Comparison of ENCODE assay signal across 8 cellular contexts in genomic region chr15:101187820-101188516, GRCh38.
DNase-seq lines count a peak whose midpoint lies in the region; ATAC-seq and TF ChIP-seq lines count a peak whose summit lies in the region.

No MANE protein-coding gene starts in this region.

- H3K36me3 Mint-ChIP-seq in nephron (ENCODE audit: low read depth) (peaks cover 21% of the 10 kb centered on the region), Calu3 (ENCODE audit: insufficient read depth, unreplicated experiment) (no peaks in the 10 kb centered on the region)

- H3K27ac Mint-ChIP-seq in nephron: peak overlapping the region; percentile 93 to 95 (median 95)
- H3K27ac Mint-ChIP-seq in Calu3 (ENCODE audit: unreplicated experiment): no peak overlapping the region

- BruUV-seq in Calu3 (replicated peaks; lab: Mats Ljungman, UMichigan): no TSS peak

- peaks cover 66% of the 10 kb centered on the region for H3K4me1 Mint-ChIP-seq in nephron
- peaks cover 10% of the 10 kb centered on the region for H3K4me1 Mint-ChIP-seq in Calu3 (ENCODE audit: low read depth, unreplicated experiment)

- H3K4me3 Mint-ChIP-seq in nephron (peak overlapping the region; percentile 57 to 73 (median 73)), Calu3 (ENCODE audit: low read depth, unreplicated experiment) (no peak overlapping the region)

- H3K9me3 Mint-ChIP-seq in nephron: no peaks in the 10 kb centered on the region
- H3K9me3 Mint-ChIP-seq in Calu3 (ENCODE audit: low read depth, unreplicated experiment): no peaks in the 10 kb centered on the region

- intact Hi-C loops in Calu3 (cut with micrococcal nuclease; ENCODE audit: unreplicated experiment): no loop called here

- CTCF ChIA-PET in Calu3 (lab: Charles Lee): no interaction called here

- no peak for TF ChIP-seq CTCF in nephron (IDR thresholded peaks at IDR 0.05; ENCODE audit: unreplicated experiment in 3 of 3)
- no peak for TF ChIP-seq CTCF in Calu3 (IDR thresholded peaks at IDR 0.05; ENCODE audit: unreplicated experiment)

- DNase-seq in dedifferentiated amniotic fluid mesenchymal stem cell (ENCODE audit: extremely low spot score): peak; percentile 44
- DNase-seq in Calu3: no peak
- no peak for DNase-seq in cerebellum (ENCODE audit: low spot score)

- H3K27me3 Mint-ChIP-seq in nephron (ENCODE audit: low read depth) (no peaks in the 10 kb centered on the region), Calu3 (ENCODE audit: unreplicated experiment) (no peaks in the 10 kb centered on the region)

- ATAC-seq in GM18907 (IDR thresholded peaks at IDR 0.05; ENCODE audit: unreplicated experiment) (peak; percentile 33), HG03432 (IDR thresholded peaks at IDR 0.05; ENCODE audit: unreplicated experiment) (peak; percentile 36), HG02642 (IDR thresholded peaks at IDR 0.05; ENCODE audit: poor library complexity, unreplicated experiment) (no peak), GM18873 (IDR thresholded peaks at IDR 0.05; ENCODE audit: low FRiP score, unreplicated experiment) (no peak)

Comparison
In these comparisons a context has a peak if more than half of its experiments do, and no peak if none do; other contexts are left out.
1. ATAC-seq: peak in GM18907 (single experiment) and HG03432 (single experiment); none in HG02642 (single experiment) and GM18873 (single experiment).